In the genomic region with DNA sequence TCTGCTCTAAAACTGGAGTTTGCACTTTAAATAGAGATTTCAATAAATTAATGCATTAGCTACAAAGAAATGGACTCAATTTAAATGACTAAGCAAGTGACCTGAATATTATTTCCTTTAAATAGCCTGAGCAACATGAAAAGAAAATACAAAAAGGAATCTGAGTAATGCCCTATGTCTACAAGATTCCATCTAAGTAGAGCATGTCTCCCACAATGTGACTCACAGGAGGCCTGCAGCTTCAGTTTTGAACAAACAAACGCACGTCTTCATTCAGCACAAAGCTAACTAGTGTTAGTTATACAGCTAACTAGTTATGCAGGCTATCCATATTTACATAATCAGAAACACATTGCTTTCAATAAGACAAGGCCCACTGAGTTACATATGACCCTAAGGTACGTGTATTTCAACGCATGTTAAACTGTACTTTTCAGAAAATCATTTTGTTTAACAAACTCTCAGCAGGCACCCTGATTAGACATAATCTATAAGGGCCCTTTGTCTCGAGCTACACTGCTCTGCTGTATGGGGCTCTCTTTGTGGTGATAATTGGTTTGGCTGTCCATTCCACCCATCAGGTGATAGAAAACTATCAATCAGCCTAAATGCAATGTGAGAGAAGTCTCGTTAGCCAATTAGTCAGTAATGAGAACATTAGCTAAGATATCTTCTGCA, we compare ENCODE assay signal across 8 cellular contexts.
A peak's percentile ranks its signal among the peaks of the same experiment; 100 is the strongest.
DNase-seq lines count a peak whose midpoint lies in the region; ATAC-seq and TF ChIP-seq lines count a peak whose summit lies in the region.

No MANE protein-coding gene starts in this region.

- BruUV-seq in mammary epithelial cell (replicated peaks; lab: Mats Ljungman, UMichigan) = no TSS peak

- CTCF ChIA-PET in mammary epithelial cell (lab: Charles Lee; ENCODE audit: low non-redundant PET) = interaction anchor here (0.7 kb wide), 1 partner anchor 324 kb away, joined by 5 read pairs; no protein-coding TSS in a partner anchor

- no peak overlapping the region for H2BK120ac ChIP-seq in mesenchymal stem cell (ENCODE audit: low read depth, low read length)

- dilution Hi-C loops in mammary epithelial cell (cut with HindIII; ENCODE audit: low sequenced_read_pairs) = no loop called here

- no peak overlapping the region for H3K14ac ChIP-seq in mesenchymal stem cell (ENCODE audit: low read length in 2 of 2)

- H2BK15ac ChIP-seq in mesenchymal stem cell (ENCODE audit: low read depth, poor library complexity, severe bottlenecking) = no peak overlapping the region

- intact Hi-C loops in mammary epithelial cell (cut with micrococcal nuclease) (no loop called here), CD14-positive monocyte (cut with micrococcal nuclease) (no loop called here), lower leg skin (cut with DNase I; ENCODE audit: low total_unique reads) (no loop called here)

- no peak overlapping the region for H3K27ac Mint-ChIP-seq in CD14-positive monocyte

- H3K4me2 ChIP-seq in Karpas-422 (ENCODE audit: low read depth, low read length, poor library complexity, severe bottlenecking) (no peak overlapping the region), mammary epithelial cell (ENCODE audit: insufficient read depth, low read depth, low read length) (peak overlapping the region; percentile 51), mesenchymal stem cell (ENCODE audit: low read length, poor library complexity, severe bottlenecking) (no peak overlapping the region)

- H3K18ac ChIP-seq in mesenchymal stem cell (ENCODE audit: low read depth in 1 of 2, low read length in 2 of 2) = no peak overlapping the region

- H3K4me1 ChIP-seq in Karpas-422 (ENCODE audit: low read length) (peaks cover 28% of the 10 kb centered on the region), mammary epithelial cell (ENCODE audit: insufficient read depth, low read length) (peaks cover 24% of the 10 kb centered on the region), mesenchymal stem cell (ENCODE audit: control insufficient read depth, insufficient read depth, low read depth, low read length) (peaks cover 2% of the 10 kb centered on the region)

- H3K4me3 ChIP-seq in Karpas-422 (ENCODE audit: low read length) (no peak overlapping the region), mammary epithelial cell (replicated peaks in 1 of 3; ENCODE audit: insufficient read depth in 1 of 3, low read depth in 2 of 3, low read length in 3 of 3) (no peak overlapping the region), mesenchymal stem cell (ENCODE audit: insufficient read depth in 1 of 2, low read depth in 1 of 2, low read length in 2 of 2) (no peak overlapping the region), lower leg skin (ENCODE audit: low read depth, poor library complexity, severe bottlenecking) (no peak overlapping the region)

- no peaks in the 10 kb centered on the region for H3K27me3 ChIP-seq in Karpas-422 (ENCODE audit: low read length)
- H3K27me3 ChIP-seq in mammary epithelial cell (ENCODE audit: insufficient read depth, low read length) = no peaks in the 10 kb centered on the region
- no peaks in the 10 kb centered on the region for H3K27me3 ChIP-seq in mesenchymal stem cell (ENCODE audit: control insufficient read depth in 1 of 2, insufficient read depth in 1 of 2, low read length in 2 of 2)

- no peak overlapping the region for H4K91ac ChIP-seq in mesenchymal stem cell (ENCODE audit: low read length)

- DNase-seq in COLO829 (ENCODE audit: low spot score) (peak; percentile 95), Karpas-422 (no peak), mammary epithelial cell (peak; percentile 84), mesenchymal stem cell (peak; percentile 80), T-helper 9 cell (no peak), CD14-positive monocyte (ENCODE audit: low spot score) (no peak), lower leg skin (ENCODE audit: low spot score in 2 of 2) (no peak)

- in situ Hi-C loops in mammary epithelial cell (cut with MboI; ENCODE audit: low sequenced_read_pairs in 2 of 2) = no loop called here

- peaks cover 29% of the 10 kb centered on the region for H3K4me1 Mint-ChIP-seq in CD14-positive monocyte

- no peak overlapping the region for H3K23ac ChIP-seq in mesenchymal stem cell (ENCODE audit: low read length in 2 of 2)

- H3K9me2 ChIP-seq in Karpas-422 (replicated peaks; ENCODE audit: insufficient read depth, low read length) = no peaks in the 10 kb centered on the region

- H3K27ac ChIP-seq in Karpas-422 (ENCODE audit: low read length) (peak overlapping the region; percentile 34; the same call in 1 of the 2 replicates), mammary epithelial cell (ENCODE audit: insufficient read depth, low read depth, low read length) (no peak overlapping the region), mesenchymal stem cell (ENCODE audit: low read length, poor library complexity, severe bottlenecking) (peak overlapping the region; percentile 85)

- peaks cover 0 to 12% of the 10 kb centered on the region in 2 donors for H3K36me3 Mint-ChIP-seq in CD14-positive monocyte

- 49% methylated on average over 6 of the region's 6 CpGs for WGBS in mammary epithelial cell (ENCODE audit: low coverage, missing lambda C conversion rate)
- 45% methylated on average over 5 of the region's 6 CpGs for WGBS in mesenchymal stem cell
- 76 to 78% methylated on average over 6 of the region's 6 CpGs for WGBS in lower leg skin, 2 donors

- TF ChIP-seq CTCF in mammary epithelial cell (conservative IDR thresholded peaks at IDR 0.05 in 1 of 2, IDR thresholded peaks at IDR 0.05 in 1 of 2; ENCODE audit: extremely low read depth in 1 of 2, insufficient read depth in 1 of 2, low read depth in 1 of 2, low read length in 2 of 2) (no peak), CD14-positive monocyte (IDR thresholded peaks at IDR 0.05) (no peak), lower leg skin (IDR thresholded peaks at IDR 0.05) (no peak)

- peak overlapping the region; percentile 23 for H2AK5ac ChIP-seq in mesenchymal stem cell (ENCODE audit: low read length, severe bottlenecking)

- H3K79me1 ChIP-seq in mesenchymal stem cell (replicated peaks; ENCODE audit: low read length, poor library complexity, severe bottlenecking) = peaks cover 11% of the 10 kb centered on the region

- H3K9me3 ChIP-seq in Karpas-422 (ENCODE audit: low read length) (no peaks in the 10 kb centered on the region), mammary epithelial cell (replicated peaks; ENCODE audit: insufficient read depth, low read length) (no peaks in the 10 kb centered on the region), mesenchymal stem cell (ENCODE audit: control insufficient read depth, low read length) (no peaks in the 10 kb centered on the region)

- ATAC-seq in HG02623 (IDR thresholded peaks at IDR 0.05; ENCODE audit: unreplicated experiment) = no peak

- H3K9me3 Mint-ChIP-seq in CD14-positive monocyte = no peaks in the 10 kb centered on the region

- H3K9ac ChIP-seq in Karpas-422 (ENCODE audit: low read length) (no peak overlapping the region), mammary epithelial cell (ENCODE audit: insufficient read depth, low read length) (no peak overlapping the region), mesenchymal stem cell (ENCODE audit: low read length) (peak overlapping the region; percentile 30)

- H3K36me3 ChIP-seq in Karpas-422 (ENCODE audit: insufficient read depth, low read length) (no peaks in the 10 kb centered on the region), mammary epithelial cell (ENCODE audit: insufficient read depth, low read length) (no peaks in the 10 kb centered on the region), mesenchymal stem cell (ENCODE audit: control insufficient read depth in 1 of 2, insufficient read depth in 2 of 2, low read depth in 1 of 2, low read length in 2 of 2) (no peaks in the 10 kb centered on the region)

- H3K4me3 Mint-ChIP-seq in CD14-positive monocyte = no peak overlapping the region

- TF ChIP-seq POLR2A in lower leg skin (IDR thresholded peaks at IDR 0.05) = no peak

- no peak overlapping the region for H2BK12ac ChIP-seq in mesenchymal stem cell (ENCODE audit: low read length in 2 of 2)

- H3K4ac ChIP-seq in mesenchymal stem cell (ENCODE audit: low read depth in 1 of 2, low read length in 2 of 2) = no peak overlapping the region

- H3K27me3 Mint-ChIP-seq in CD14-positive monocyte (ENCODE audit: low read depth in 3 of 3) = peaks cover 0 to under 1% (median 0%) of the 10 kb centered on the region in 3 donors

- H4K20me1 ChIP-seq in Karpas-422 (ENCODE audit: insufficient read depth, low read depth, low read length) (0 out of 2 replicates have a peak, but pooled peaks cover 5% of the 10 kb centered on the region), mammary epithelial cell (ENCODE audit: insufficient read depth, low read length) (no peaks in the 10 kb centered on the region)

- H4K8ac ChIP-seq in mesenchymal stem cell (ENCODE audit: low read length) = no peak overlapping the region

- H2AFZ ChIP-seq in Karpas-422 (ENCODE audit: low read length) = no peak overlapping the region
- peak overlapping the region; percentile 14 for H2AFZ ChIP-seq in mammary epithelial cell (ENCODE audit: low read depth, low read length)
- H2AFZ ChIP-seq in mesenchymal stem cell (ENCODE audit: low read depth, low read length) = no peak overlapping the region

- H2BK5ac ChIP-seq in mesenchymal stem cell (ENCODE audit: low read depth, low read length, poor library complexity, severe bottlenecking) = peak overlapping the region; percentile 21

- H3K79me2 ChIP-seq in Karpas-422 (ENCODE audit: low read length) = peaks cover 73% of the 10 kb centered on the region
- H3K79me2 ChIP-seq in mammary epithelial cell (ENCODE audit: insufficient read depth, low read length) = no peaks in the 10 kb centered on the region

Comparison
In these comparisons a context has a peak if more than half of its experiments do, and no peak if none do; other contexts are left out.
1. DNase-seq: peak in COLO829 (single experiment), mammary epithelial cell (single experiment) and mesenchymal stem cell (single experiment); none in Karpas-422 (single experiment), T-helper 9 cell (single experiment), CD14-positive monocyte (single experiment) and lower leg skin (0 of 2).